In the genomic region with DNA sequence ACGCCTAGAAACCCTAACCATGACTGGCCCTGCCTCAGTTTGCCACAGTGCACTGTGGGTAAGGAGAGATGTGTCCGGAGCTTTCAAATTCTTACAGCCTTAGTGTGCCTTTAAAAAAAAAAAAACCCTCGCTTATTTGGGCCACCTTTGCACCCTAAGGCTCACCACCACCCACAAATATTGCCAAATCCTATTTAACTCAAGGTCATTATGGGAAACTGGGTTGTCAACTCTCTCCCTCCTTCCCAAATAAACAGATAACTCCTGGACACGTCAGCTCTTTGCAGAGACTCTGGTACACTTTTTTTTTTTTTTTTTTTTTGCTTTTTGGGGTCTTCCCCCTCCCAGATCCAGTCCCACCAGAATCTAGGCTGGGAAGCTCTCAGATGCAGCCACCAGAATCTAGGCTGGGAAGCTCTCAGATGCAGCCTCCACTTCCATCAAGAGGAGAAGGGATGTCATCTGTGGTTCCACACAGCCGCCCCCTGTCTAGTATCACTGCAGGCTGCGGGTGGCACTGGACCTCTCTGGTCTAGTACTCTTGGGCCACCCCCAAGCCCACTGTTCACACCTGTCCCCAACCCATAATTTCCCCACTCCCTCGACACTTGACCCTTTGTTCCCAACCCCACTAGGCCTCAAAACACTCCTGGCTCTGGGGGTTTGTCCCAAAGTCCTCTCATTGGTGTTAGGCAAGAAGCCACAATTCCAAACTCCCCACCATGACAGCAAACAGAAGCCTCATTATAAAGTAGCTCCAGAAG, we compare ENCODE assay signal across 10 cellular contexts. TPM values are rescaled to one million over a fixed set of nuclear protein-coding genes. Genes with fewer than 3 reads are reported as not detected.
A peak's percentile ranks its signal among the peaks of the same experiment; 100 is the strongest.
DNase-seq lines count a peak whose midpoint lies in the region; ATAC-seq lines count a peak whose summit lies in the region.
"Had no signal": no experiment of that assay in that cellular context is flagged by ENCODE, and none has a peak within 500 bp of the region (broad histone marks: within the 10 kb centered on the region; RNA-seq: fewer than 3 reads in every experiment).

No MANE protein-coding gene starts in this region.

- peaks cover 4% of the 10 kb centered on the region for H3K27me3 Mint-ChIP-seq in T-helper 2 cell treated with Interferon-gamma antibody and Interleukin-4, amounts not matched to agents 5 μg/mL and 100 μg/mL, for 36 hours (ENCODE audit: low read depth)

- H3K4me1 Mint-ChIP-seq in T-helper 2 cell treated with Interferon-gamma antibody and Interleukin-4, amounts not matched to agents 5 μg/mL and 100 μg/mL, for 36 hours (ENCODE audit: low read depth) = peaks cover 57% of the 10 kb centered on the region

- ATAC-seq in left lobe of liver = peak; percentile 15

- peak overlapping the region; percentile 11 for H3K27ac Mint-ChIP-seq in T-helper 2 cell treated with Interferon-gamma antibody and Interleukin-4, amounts not matched to agents 5 μg/mL and 100 μg/mL, for 36 hours

- no peak for DNase-seq in T-helper 2 cell treated with Interferon-gamma antibody and Interleukin-4, amounts not matched to agents 5 μg/mL and 100 μg/mL, for 36 hours (ENCODE audit: low spot score)
- no peak for DNase-seq in T-helper 2 cell
- peak; percentile 70 for DNase-seq in amniotic epithelial cell (ENCODE audit: low read depth)
- DNase-seq in left lobe of liver (ENCODE audit: low spot score) = no peak
- DNase-seq in substantia nigra (lab: John Stamatoyannopoulos, UW) = peak in 2 of 49 donors; percentile 7 to 22
- DNase-seq in D341Med (ENCODE audit: low spot score) = no peak
- DNase-seq in dermis blood vessel endothelial cell = no peak
- no peak for DNase-seq in NCI-H345 (lab: John Stamatoyannopoulos, UW)
- DNase-seq: ACHN, NCI-H1417 had no signal

- H3K4me3 Mint-ChIP-seq in T-helper 2 cell treated with Interferon-gamma antibody and Interleukin-4, amounts not matched to agents 5 μg/mL and 100 μg/mL, for 36 hours = peak overlapping the region; percentile 99

- H3K36me3 Mint-ChIP-seq in T-helper 2 cell treated with Interferon-gamma antibody and Interleukin-4, amounts not matched to agents 5 μg/mL and 100 μg/mL, for 36 hours (ENCODE audit: low read depth) = peaks cover 41% of the 10 kb centered on the region

- peak overlapping the region; percentile 73 for H3K27ac ChIP-seq in substantia nigra (ENCODE audit: low read depth, low read length, poor library complexity, severe bottlenecking)

- no peaks in the 10 kb centered on the region for H3K9me3 Mint-ChIP-seq in T-helper 2 cell treated with Interferon-gamma antibody and Interleukin-4, amounts not matched to agents 5 μg/mL and 100 μg/mL, for 36 hours

RNA-seq across cellular contexts. Expression of a gene that starts 3.4 kb away (rescaled TPM):
- total RNA-seq in left lobe of liver (175 TPM), dermis blood vessel endothelial cell (57.1 and 121 TPM in 2 replicates)

RNA-seq across cellular contexts. Expression of a gene that starts 29.3 kb away (rescaled TPM):
- total RNA-seq in left lobe of liver = not detected
- total RNA-seq in dermis blood vessel endothelial cell = not detected in 2 replicates
